Comparison of ENCODE assay signal across 8 cellular contexts in genomic region chr12:51083140-51083833, GRCh38. TPM values are rescaled to one million over a fixed set of nuclear protein-coding genes. Genes with fewer than 3 reads are reported as not detected.
DNase-seq lines count a peak whose midpoint lies in the region; ATAC-seq, FAIRE-seq and TF ChIP-seq lines count a peak whose summit lies in the region.

TSS of gene CSRNP2 (minus strand) at chr12:51083596. CDS start at chr12:51076561, 7,035 bp downstream.

- POLR2A ChIA-PET in AG04450 (lab: Yijun Ruan, JAX) = interaction anchor here (0.5 to 2.0 kb wide), 40 partner anchors 9 to 336 kb away, joined by 3 to 20 read pairs (median 4); partner anchors contain the start of genes DAZAP2, POU6F1, SLC11A2 and SMAGP

- no peak for FAIRE-seq in bronchial epithelial cell (lab: Jason Lieb, UNC)

- peaks cover 4% of the 10 kb centered on the region for H3K36me3 ChIP-seq in bronchial epithelial cell (ENCODE audit: control insufficient read depth, insufficient read depth, low read length)

- no peaks in the 10 kb centered on the region for H3K9me3 ChIP-seq in AG04450 (ENCODE audit: control insufficient read depth, insufficient read depth, low read length)

- H3K4me3 ChIP-seq in AG04450 (ENCODE audit: low read depth, low read length) (peak within 1 kb of the TSS; percentile 87), WI38 (ENCODE audit: low read depth, low read length) (peak within 1 kb of the TSS; percentile 85), bronchial epithelial cell (ENCODE audit: low read depth, low read length) (peak within 1 kb of the TSS; percentile 88)

- H3K27me3 ChIP-seq in AG04450 (ENCODE audit: control insufficient read depth, insufficient read depth, low read length) (no peaks in the 10 kb centered on the region), bronchial epithelial cell (ENCODE audit: control insufficient read depth, insufficient read depth, low read length) (no peaks in the 10 kb centered on the region)

- H3K27ac ChIP-seq in AG04450 (ENCODE audit: low read depth, low read length) = peak within 1 kb of the TSS; percentile 77

- ATAC-seq in GM18907 (IDR thresholded peaks at IDR 0.05; ENCODE audit: unreplicated experiment) = peak; percentile 98
- peak; percentile 95 for ATAC-seq in HG03159 (IDR thresholded peaks at IDR 0.05; ENCODE audit: unreplicated experiment)

- CTCF ChIA-PET in AG04450 (lab: Charles Lee) = no interaction called here

- TF ChIP-seq CTCF in AG04450 (IDR thresholded peaks at IDR 0.05; ENCODE audit: low read depth, low read length) (no peak), WI38 (IDR thresholded peaks at IDR 0.05; ENCODE audit: low read depth, low read length) (no peak), bronchial epithelial cell (IDR thresholded peaks at IDR 0.05; ENCODE audit: insufficient read depth, low read length, severe bottlenecking) (peak; percentile 3)

- peak; percentile 90 for DNase-seq in AG04450 (ENCODE audit: low read depth, low spot score)
- peak; percentile 91 for DNase-seq in NCI-H2227 treated with DMSO at 0.1 percent for 48 hours (lab: John Stamatoyannopoulos, UW)
- DNase-seq in bronchial epithelial cell (ENCODE audit: low read depth) = peak; percentile 84
- DNase-seq in iPS-NIHi7 (ENCODE audit: extremely low spot score) = peak; percentile 99
- DNase-seq in smooth muscle cell of the brain vasculature (ENCODE audit: low read depth, low spot score) = peak; percentile 88

RNA-seq across cellular contexts. Expression of gene CSRNP2, which starts in this region (rescaled TPM):
- 26.4 and 29.9 TPM in 2 replicates for polyA plus RNA-seq in AG04450 (2011; rRNA removed)
- 25.1 and 27.5 TPM in 2 replicates for polyA minus RNA-seq in AG04450 (2011; rRNA and poly(A)+ RNA removed)
- 14.5 and 19.2 TPM in 2 replicates for total RNA-seq in bronchial epithelial cell

Comparison
In these comparisons a context has a peak if more than half of its experiments do, and no peak if none do; other contexts are left out.
1. Peak in every context shown above with its lines: DNase-seq, ATAC-seq, H3K4me3 ChIP-seq and H3K27ac ChIP-seq.